ENCODE assay signal across 28 cellular contexts in genomic region chr17:1916963-1917715, GRCh38.
"Had no signal": no experiment of that assay in that cellular context is flagged by ENCODE, and none has a peak within 500 bp of the region (broad histone marks: within the 10 kb centered on the region; RNA-seq: fewer than 3 reads in every experiment).

No MANE protein-coding gene starts in this region.

- H3K27ac ChIP-seq: colonic mucosa, gastrocnemius medialis, pancreas, prostate gland, sigmoid colon, suprapubic skin, tibial artery, VCaP had no signal

- H3K9me3 ChIP-seq: colonic mucosa, gastrocnemius medialis, mucosa of descending colon, pancreas, prostate gland, sigmoid colon, suprapubic skin, tibial artery had no signal

- H3K4me1 Mint-ChIP-seq: activated CD4-positive, alpha-beta memory T cell treated with anti-CD3 and anti-CD28 coated beads, Interleukin-2, amount 10 ng/mL, durations not matched to agents 7 days and 5 days; activated CD4-positive, alpha-beta T cell treated with anti-CD3 and anti-CD28 coated beads, Interleukin-2, amount 10 ng/mL, durations not matched to agents 24 days and 14 days; activated naive CD4-positive, alpha-beta T cell treated with anti-CD3 and anti-CD28 coated beads, Interleukin-2, amount 50 U/mL, for 24 hours; activated naive CD8-positive, alpha-beta T cell treated with anti-CD3 and anti-CD28 coated beads, Interleukin-2, amount 50 U/mL, for 24 hours; activated T-helper 17 cell treated with anti-CD3 and anti-CD28 coated beads, Interleukin-2, amount 50 U/mL, for 72 hours had no signal

- H3K27ac Mint-ChIP-seq: activated CD4-positive, alpha-beta memory T cell treated with anti-CD3 and anti-CD28 coated beads, Interleukin-2, amount 10 ng/mL, durations not matched to agents 7 days and 5 days; activated CD4-positive, alpha-beta T cell treated with anti-CD3 and anti-CD28 coated beads, Interleukin-2, amount 10 ng/mL, durations not matched to agents 24 days and 14 days; activated naive CD4-positive, alpha-beta T cell treated with anti-CD3 and anti-CD28 coated beads, Interleukin-2, amount 50 U/mL, for 24 hours; activated naive CD8-positive, alpha-beta T cell treated with anti-CD3 and anti-CD28 coated beads, Interleukin-2, amount 50 U/mL, for 24 hours; activated T-helper 17 cell treated with anti-CD3 and anti-CD28 coated beads, Interleukin-2, amount 50 U/mL, for 72 hours; natural killer cell treated with Interleukin-12 subunit alpha and Interleukin-12 subunit beta and Interleukin-15 and Interleukin-18, amount 100 ng/mL, for 72 hours; stimulated activated naive B cell treated with anti-CD40 and anti-IgM and Interleukin-4, amounts not matched to agents 10 μg/mL and 1 μg/mL and 100 μg/mL, for 72 hours had no signal

- H3K9me3 Mint-ChIP-seq: activated CD4-positive, alpha-beta memory T cell treated with anti-CD3 and anti-CD28 coated beads, Interleukin-2, amount 10 ng/mL, durations not matched to agents 7 days and 5 days; activated CD4-positive, alpha-beta T cell treated with anti-CD3 and anti-CD28 coated beads, Interleukin-2, amount 10 ng/mL, durations not matched to agents 24 days and 14 days; activated naive CD4-positive, alpha-beta T cell treated with anti-CD3 and anti-CD28 coated beads, Interleukin-2, amount 50 U/mL, for 24 hours; activated naive CD8-positive, alpha-beta T cell treated with anti-CD3 and anti-CD28 coated beads, Interleukin-2, amount 50 U/mL, for 24 hours; activated T-cell treated with anti-CD3 and anti-CD28 coated beads, Interleukin-2, amount 50 U/mL, for 4 hours; activated T-helper 17 cell treated with anti-CD3 and anti-CD28 coated beads, Interleukin-2, amount 50 U/mL, for 72 hours; natural killer cell treated with Interleukin-12 subunit alpha and Interleukin-12 subunit beta and Interleukin-15 and Interleukin-18, amount 100 ng/mL, for 72 hours; stimulated activated naive B cell treated with anti-CD40 and anti-IgM and Interleukin-4, amounts not matched to agents 10 μg/mL and 1 μg/mL and 100 μg/mL, for 72 hours had no signal

- H3K4me1 ChIP-seq: colonic mucosa, pancreas, prostate gland, sigmoid colon, suprapubic skin, tibial artery had no signal

- H3K4me3 Mint-ChIP-seq: activated CD4-positive, alpha-beta memory T cell treated with anti-CD3 and anti-CD28 coated beads, Interleukin-2, amount 10 ng/mL, durations not matched to agents 7 days and 5 days; activated CD4-positive, alpha-beta T cell treated with anti-CD3 and anti-CD28 coated beads, Interleukin-2, amount 10 ng/mL, durations not matched to agents 24 days and 14 days; activated naive CD4-positive, alpha-beta T cell treated with anti-CD3 and anti-CD28 coated beads, Interleukin-2, amount 50 U/mL, for 24 hours; activated naive CD8-positive, alpha-beta T cell treated with anti-CD3 and anti-CD28 coated beads, Interleukin-2, amount 50 U/mL, for 24 hours; activated T-cell treated with anti-CD3 and anti-CD28 coated beads, Interleukin-2, amount 50 U/mL, for 4 hours; activated T-helper 17 cell treated with anti-CD3 and anti-CD28 coated beads, Interleukin-2, amount 50 U/mL, for 72 hours; natural killer cell treated with Interleukin-12 subunit alpha and Interleukin-12 subunit beta and Interleukin-15 and Interleukin-18, amount 100 ng/mL, for 72 hours; stimulated activated naive B cell treated with anti-CD40 and anti-IgM and Interleukin-4, amounts not matched to agents 10 μg/mL and 1 μg/mL and 100 μg/mL, for 72 hours had no signal

- DNase-seq: activated CD4-positive, alpha-beta memory T cell treated with anti-CD3 and anti-CD28 coated beads, Interleukin-2, amount 10 ng/mL, durations not matched to agents 7 days and 5 days; activated CD4-positive, alpha-beta T cell treated with anti-CD3 and anti-CD28 coated beads, Interleukin-2, amount 10 ng/mL, durations not matched to agents 24 days and 14 days; activated CD8-positive, alpha-beta memory T cell treated with anti-CD3 and anti-CD28 coated beads, Interleukin-2, amount 50 U/mL, for 48 hours; activated naive CD8-positive, alpha-beta T cell treated with anti-CD3 and anti-CD28 coated beads, Interleukin-2, amount 50 U/mL, for 24 hours; activated T-cell treated with anti-CD3 and anti-CD28 coated beads, Interleukin-2, amount 50 U/mL, for 4 hours; amygdala; colonic mucosa; effector memory CD4-positive, alpha-beta T cell; erythroblast; gastrocnemius medialis; hippocampal formation; left cardiac atrium; left ventricle myocardium superior; nucleus accumbens; sigmoid colon; stimulated activated CD4-positive, alpha-beta T cell treated with anti-CD3 and anti-CD28 coated beads, Interleukin-1b, Interleukin-23, amount 100 ng/mL, for 48 hours; stimulated activated naive B cell treated with anti-CD40 and anti-IgM and Interleukin-4, amounts not matched to agents 10 μg/mL and 1 μg/mL and 100 μg/mL, for 72 hours; tibial artery had no signal

- H3K36me3 ChIP-seq: colonic mucosa, gastrocnemius medialis, pancreas, prostate gland, sigmoid colon, suprapubic skin, tibial artery had no signal

- H3K4me3 ChIP-seq: colonic mucosa, gastrocnemius medialis, mucosa of descending colon, pancreas, prostate gland, sigmoid colon, smooth muscle cell, suprapubic skin, tibial artery had no signal

- H3K36me3 Mint-ChIP-seq: activated naive CD4-positive, alpha-beta T cell treated with anti-CD3 and anti-CD28 coated beads, Interleukin-2, amount 50 U/mL, for 24 hours; natural killer cell treated with Interleukin-12 subunit alpha and Interleukin-12 subunit beta and Interleukin-15 and Interleukin-18, amount 100 ng/mL, for 72 hours; stimulated activated naive B cell treated with anti-CD40 and anti-IgM and Interleukin-4, amounts not matched to agents 10 μg/mL and 1 μg/mL and 100 μg/mL, for 72 hours had no signal

- ATAC-seq: activated CD4-positive, CD25-positive, alpha-beta regulatory T cell treated with anti-CD3 and anti-CD28 coated beads, Interleukin-2, amount 50 U/mL, for 24 hours; activated naive CD8-positive, alpha-beta T cell treated with anti-CD3 and anti-CD28 coated beads, Interleukin-2, amount 50 U/mL, for 24 hours; activated T-cell treated with anti-CD3 and anti-CD28 coated beads, Interleukin-2, amount 50 U/mL, for 4 hours; activated T-helper 17 cell treated with anti-CD3 and anti-CD28 coated beads, Interleukin-2, amount 50 U/mL, for 72 hours; gastrocnemius medialis; left cardiac atrium; left ventricle myocardium superior; mucosa of descending colon; natural killer cell treated with Interleukin-12 subunit alpha and Interleukin-12 subunit beta and Interleukin-15 and Interleukin-18, amount 100 ng/mL, for 72 hours; pancreas; stimulated activated naive B cell treated with anti-CD40 and anti-IgM and Interleukin-4, amounts not matched to agents 10 μg/mL and 1 μg/mL and 100 μg/mL, for 72 hours had no signal

- H3K27me3 ChIP-seq: pancreas had no signal

- H3K27me3 Mint-ChIP-seq: activated naive CD4-positive, alpha-beta T cell treated with anti-CD3 and anti-CD28 coated beads, Interleukin-2, amount 50 U/mL, for 24 hours had no signal
